Comparison of ENCODE assay signal across 8 cellular contexts in the genomic region with DNA sequence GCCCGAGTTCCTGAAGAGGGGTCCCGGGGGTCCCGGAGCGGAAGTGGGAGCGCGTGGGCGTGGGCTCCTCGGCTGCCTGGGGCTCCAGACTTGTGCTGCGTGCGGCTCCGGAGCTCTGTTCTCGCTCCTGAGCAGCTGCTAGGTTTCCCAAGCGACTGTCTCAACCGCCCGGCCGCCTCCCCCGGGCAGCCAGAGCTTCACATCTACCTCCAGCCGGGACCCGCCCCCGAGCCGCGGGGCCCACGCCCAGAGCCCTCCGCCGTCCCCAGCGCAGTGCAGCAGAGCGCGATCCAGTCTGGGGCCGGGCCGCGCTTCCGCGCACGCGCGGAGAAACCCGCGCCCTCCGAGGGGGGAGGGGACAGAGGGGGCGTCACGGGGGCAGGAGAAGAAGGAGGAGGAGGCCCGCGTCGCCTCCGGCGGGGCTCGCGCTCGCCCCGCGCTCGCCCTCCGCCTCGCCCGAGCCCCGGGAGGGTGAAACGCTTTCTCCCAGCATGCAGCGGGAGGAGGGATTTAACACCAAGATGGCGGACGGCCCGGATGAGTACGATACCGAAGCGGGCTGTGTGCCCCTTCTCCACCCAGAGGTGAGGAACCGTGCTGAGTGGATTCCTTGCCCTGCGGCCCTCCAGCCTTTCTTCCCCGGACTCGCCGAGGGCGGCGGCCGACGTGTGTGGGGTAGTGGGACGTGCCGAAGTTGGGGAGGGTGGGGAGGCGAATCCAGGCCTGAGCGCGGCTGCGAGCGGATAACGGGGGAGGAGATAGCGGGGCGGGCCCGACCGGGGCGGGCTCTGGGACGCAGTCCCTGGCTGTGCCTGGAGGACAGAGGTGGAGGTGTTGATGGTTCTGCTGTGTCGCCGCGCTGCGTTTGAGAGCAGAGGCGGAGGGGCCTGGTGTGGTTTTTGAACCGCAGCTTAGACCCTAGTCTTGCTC. TPM values are rescaled to one million over a fixed set of nuclear protein-coding genes. Genes with fewer than 3 reads are reported as not detected.
DNase-seq lines count a peak whose midpoint lies in the region; ATAC-seq and TF ChIP-seq lines count a peak whose summit lies in the region.

A gene with protein sequence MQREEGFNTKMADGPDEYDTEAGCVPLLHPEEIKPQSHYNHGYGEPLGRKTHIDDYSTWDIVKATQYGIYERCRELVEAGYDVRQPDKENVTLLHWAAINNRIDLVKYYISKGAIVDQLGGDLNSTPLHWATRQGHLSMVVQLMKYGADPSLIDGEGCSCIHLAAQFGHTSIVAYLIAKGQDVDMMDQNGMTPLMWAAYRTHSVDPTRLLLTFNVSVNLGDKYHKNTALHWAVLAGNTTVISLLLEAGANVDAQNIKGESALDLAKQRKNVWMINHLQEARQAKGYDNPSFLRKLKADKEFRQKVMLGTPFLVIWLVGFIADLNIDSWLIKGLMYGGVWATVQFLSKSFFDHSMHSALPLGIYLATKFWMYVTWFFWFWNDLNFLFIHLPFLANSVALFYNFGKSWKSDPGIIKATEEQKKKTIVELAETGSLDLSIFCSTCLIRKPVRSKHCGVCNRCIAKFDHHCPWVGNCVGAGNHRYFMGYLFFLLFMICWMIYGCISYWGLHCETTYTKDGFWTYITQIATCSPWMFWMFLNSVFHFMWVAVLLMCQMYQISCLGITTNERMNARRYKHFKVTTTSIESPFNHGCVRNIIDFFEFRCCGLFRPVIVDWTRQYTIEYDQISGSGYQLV (plus strand): TSS at position 370 of the 930 bp plus-strand sequence. CDS start 122 bp downstream, at position 492.

- H3K4me2 ChIP-seq in PC-3 (ENCODE audit: low read length), result peak within 1 kb of the TSS; percentile 92

- peaks cover 54% of the 10 kb centered on the region for H3K79me2 ChIP-seq in PC-3 (ENCODE audit: low read length)

- H3K4me1 ChIP-seq in PC-3 (ENCODE audit: insufficient read depth, low read length), result peaks cover 15% of the 10 kb centered on the region; the same call in 1 of the 2 replicates

- CTCF ChIA-PET in PC-3 (lab: Charles Lee), result interaction anchor here (1.1 kb wide), 1 partner anchor 133 kb away, joined by 5 read pairs; no protein-coding TSS in a partner anchor

- ATAC-seq in GM21619 (IDR thresholded peaks at IDR 0.05; ENCODE audit: unreplicated experiment) (peak; percentile 86), PC-3 (peak; percentile 90)

- intact Hi-C loops in PC-3 (cut with micrococcal nuclease), result loop anchor here (1.0 to 2.0 kb wide), 2 partner anchors 21 to 127 kb away; no protein-coding TSS in a partner anchor

- POLR2A ChIA-PET in PC-3 (lab: Charles Lee; ENCODE audit: unreplicated experiment), result interaction anchor here (0.6 to 0.7 kb wide), 3 partner anchors 23 to 1252 kb away, joined by 3 to 5 read pairs (median 4); a partner anchor contains a TSS

- H3F3A ChIP-seq in PC-3 (ENCODE audit: low read length, unreplicated experiment), result no peaks in the 10 kb centered on the region

- H3K27ac ChIP-seq in PC-3 (ENCODE audit: low read length), result peak within 1 kb of the TSS; percentile 86

- no TSS peak for BruUV-seq in PC-3 (replicated peaks; lab: Mats Ljungman, UMichigan)

- no peaks in the 10 kb centered on the region for H3K27me3 ChIP-seq in PC-3 (ENCODE audit: low read length)

- H2AFZ ChIP-seq in PC-3 (ENCODE audit: low read length), result peak within 1 kb of the TSS; percentile 100

- H3K9ac ChIP-seq in PC-3 (ENCODE audit: low read length), result peak within 1 kb of the TSS; percentile 96

- no peaks in the 10 kb centered on the region for H4K20me1 ChIP-seq in PC-3 (ENCODE audit: low read length)

- no peaks in the 10 kb centered on the region for H3K36me3 ChIP-seq in PC-3 (ENCODE audit: low read depth, low read length)

- peak within 1 kb of the TSS; percentile 91 for H3K4me3 ChIP-seq in Jurkat, Clone E6-1 (ENCODE audit: low read length)
- peak within 1 kb of the TSS; percentile 100 for H3K4me3 ChIP-seq in PC-3 (ENCODE audit: low read length)
- H3K4me3 ChIP-seq in epithelial cell of proximal tubule (ENCODE audit: low read depth, low read length), result peak within 1 kb of the TSS; percentile 92

- H3K9me3 ChIP-seq in PC-3 (ENCODE audit: low read length), result no peaks in the 10 kb centered on the region

- H3K9me2 ChIP-seq in PC-3 (replicated peaks; ENCODE audit: low read length), result no peaks in the 10 kb centered on the region

- DNase-seq in DMS153 (lab: John Stamatoyannopoulos, UW) (peak; percentile 83), PC-3 (peak; percentile 94), activated T-cell treated with anti-CD3 and anti-CD28 coated beads for 48 hours (ENCODE audit: low read depth) (peak; percentile 91), epithelial cell of proximal tubule (ENCODE audit: low read depth) (no peak), mucosa of gallbladder (ENCODE audit: low spot score) (peak; percentile 90)
- peak; percentile 90 for DNase-seq in Jurkat, Clone E6-1 (ENCODE audit: low read depth, low spot score)
- DNase-seq in stimulated activated CD8-positive, alpha-beta memory T cell treated with anti-CD3 and anti-CD28 coated beads, Interleukin-4, amount 100 ng/mL, for 24 hours (ENCODE audit: low read depth), result peak; percentile 89

- no peak for TF ChIP-seq CTCF in PC-3 (conservative IDR thresholded peaks at IDR 0.05; ENCODE audit: low read depth, low read length)
- TF ChIP-seq CTCF in epithelial cell of proximal tubule (conservative IDR thresholded peaks at IDR 0.05; ENCODE audit: low read depth, low read length), result no peak

RNA-seq across cellular contexts. Expression of the gene that starts here (rescaled TPM):
- polyA plus RNA-seq in Jurkat, Clone E6-1 (2012; ENCODE audit: insufficient read depth, insufficient read length), result 19.4 TPM
- total RNA-seq in PC-3 (2014; rRNA removed) (35.3 and 42.4 TPM in 2 replicates), epithelial cell of proximal tubule (12.6 and 23.6 TPM in 2 replicates), mucosa of gallbladder (29.9 TPM)
